Comparison of ENCODE assay signal across 18 cellular contexts in genomic region chr4:127006509-127006908, GRCh38.
"Had no signal": no experiment of that assay in that cellular context is flagged by ENCODE, and none has a peak within 500 bp of the region (broad histone marks: within the 10 kb centered on the region; RNA-seq: fewer than 3 reads in every experiment).

No MANE protein-coding gene starts in this region.

- DNase-seq: colonic mucosa; dermis blood vessel endothelial cell; effector CD4-positive, alpha-beta T cell; foreskin keratinocyte; head of caudate nucleus; left colon; mesendoderm; naive B cell; psoas muscle; spleen; stimulated activated CD4-positive, alpha-beta T cell treated with anti-CD3 and anti-CD28 coated beads, Interleukin-15, amount 100 ng/mL, for 24 hours; stimulated activated CD4-positive, alpha-beta T cell treated with anti-CD3 and anti-CD28 coated beads, Interleukin-1b, Interleukin-23, amount 100 ng/mL, for 48 hours; stimulated activated CD4-positive, alpha-beta T cell treated with anti-CD3 and anti-CD28 coated beads, Interleukin-4, amount 100 ng/mL, for 4 hours; stimulated activated naive B cell treated with anti-CD40 and anti-IgM and Interleukin-4, amounts not matched to agents 10 μg/mL and 1 μg/mL and 100 μg/mL, for 72 hours; stimulated activated naive CD8-positive, alpha-beta T cell treated with anti-CD3 and anti-CD28 coated beads, Interleukin-15, amount 100 ng/mL, for 72 hours; testis; upper lobe of right lung had no signal

- ATAC-seq: foreskin keratinocyte; left colon; psoas muscle; sciatic nerve; stimulated activated naive B cell treated with anti-CD40 and anti-IgM and Interleukin-4, amounts not matched to agents 10 μg/mL and 1 μg/mL and 100 μg/mL, for 72 hours; stimulated activated naive CD8-positive, alpha-beta T cell treated with anti-CD3 and anti-CD28 coated beads, Interleukin-15, amount 100 ng/mL, for 72 hours; upper lobe of right lung had no signal
